8 cellular contexts compared by ENCODE assay signal in the genomic region with DNA sequence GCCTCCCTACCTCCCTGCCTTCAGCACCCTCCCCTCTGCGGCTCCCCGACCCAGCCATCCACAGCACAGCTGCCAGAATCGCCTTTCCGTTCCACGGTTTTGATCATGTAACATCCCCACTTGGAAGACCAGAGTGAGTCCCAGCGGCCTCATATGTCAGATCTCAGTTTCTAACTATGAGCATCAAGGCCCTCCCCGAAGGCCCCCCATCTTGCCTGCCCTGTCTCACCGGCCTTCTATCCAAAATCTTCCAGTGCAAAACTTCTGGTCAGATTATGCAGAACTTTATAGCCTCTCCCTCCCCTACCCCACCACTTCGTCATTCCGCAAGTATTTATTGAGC. TPM values are rescaled to one million over a fixed set of nuclear protein-coding genes. Genes with fewer than 3 reads are reported as not detected.
DNase-seq lines count a peak whose midpoint lies in the region; ATAC-seq and TF ChIP-seq lines count a peak whose summit lies in the region.

No MANE protein-coding gene starts in this region.

- no peaks in the 10 kb centered on the region for H3K9me3 ChIP-seq in ES-I3 (ENCODE audit: control insufficient read depth, insufficient read depth, low read length)
- no peaks in the 10 kb centered on the region for H3K9me3 ChIP-seq in esophagus muscularis mucosa
- H3K9me3 ChIP-seq in psoas muscle, result no peaks in the 10 kb centered on the region

- peak overlapping the region; percentile 48 to 59 (median 56) for H3K4me3 ChIP-seq in esophagus muscularis mucosa
- H3K4me3 ChIP-seq in psoas muscle, result peak overlapping the region; percentile 63

- H3K27ac ChIP-seq in esophagus muscularis mucosa (replicated peaks in 1 of 4) (peak overlapping the region; percentile 91 to 94 (median 91)), psoas muscle (peak overlapping the region; percentile 73)

- H3K9ac ChIP-seq in ES-I3 (ENCODE audit: low read depth, low read length), result peak overlapping the region; percentile 64; the same call in 1 of the 2 replicates

- WGBS in esophagus muscularis mucosa, result 19% methylated on average over 7 of the region's 10 CpGs
- WGBS in psoas muscle, 3 donors, result 17 to 25% (median 20%) methylated on average over 10 of the region's 10 CpGs

- TF ChIP-seq CTCF in esophagus muscularis mucosa (IDR thresholded peaks at IDR 0.05) (no peak), psoas muscle (IDR thresholded peaks at IDR 0.05) (no peak), GM13976 (IDR thresholded peaks at IDR 0.05; ENCODE audit: borderline replicate concordance, control extremely low read depth, extremely low read depth, insufficient read depth, missing control alignments) (no peak)

- no peak for ATAC-seq in psoas muscle
- ATAC-seq in GM21529 (IDR thresholded peaks at IDR 0.05; ENCODE audit: unreplicated experiment), result no peak
- ATAC-seq in GM18498 (IDR thresholded peaks at IDR 0.05; ENCODE audit: unreplicated experiment), result no peak

- H3K36me3 ChIP-seq in ES-I3 (ENCODE audit: insufficient read depth, low read length) (no peaks in the 10 kb centered on the region), esophagus muscularis mucosa (no peaks in the 10 kb centered on the region), psoas muscle (ENCODE audit: insufficient read depth in 1 of 2, low read depth in 1 of 2) (no peaks in the 10 kb centered on the region)

- H3K4me1 ChIP-seq in ES-I3 (ENCODE audit: insufficient read depth, low read length), result no peaks in the 10 kb centered on the region; the same call in 1 of the 2 replicates
- H3K4me1 ChIP-seq in esophagus muscularis mucosa, result peaks cover 15 to 23% (median 21%) of the 10 kb centered on the region in 4 donors
- H3K4me1 ChIP-seq in psoas muscle, result peaks cover 10% of the 10 kb centered on the region

- H3K27me3 ChIP-seq in esophagus muscularis mucosa (no peaks in the 10 kb centered on the region), psoas muscle (ENCODE audit: insufficient read depth in 3 of 3, low read length in 2 of 3) (peaks cover 0 to 5% (median 0%) of the 10 kb centered on the region in 3 donors)

- in situ Hi-C loops in GM13976 (cut with MboI; ENCODE audit: low sequenced_read_pairs, unreplicated experiment), result no loop called here

- DNase-seq in M059J (ENCODE audit: low read depth), result peak; percentile 35
- no peak for DNase-seq in esophagus muscularis mucosa (ENCODE audit: extremely low spot score)
- DNase-seq in psoas muscle, result no peak
- DNase-seq in 8988T, result no peak
- DNase-seq in GM13976 (ENCODE audit: low spot score), result no peak

- TF ChIP-seq POLR2A in esophagus muscularis mucosa (IDR thresholded peaks at IDR 0.05; ENCODE audit: low read depth), result no peak

- no peak for TF ChIP-seq EP300 in esophagus muscularis mucosa (IDR thresholded peaks at IDR 0.05)

- intact Hi-C loops in esophagus muscularis mucosa (cut with DNase I), result no loop called here
- intact Hi-C loops in psoas muscle (cut with DNase I), result no loop called here

RNA-seq across cellular contexts. Expression of gene LMX1A, which starts 20.3 kb away (rescaled TPM):
- not detected in 2 replicates for total RNA-seq in M059J (2014; rRNA removed; shearing (Covaris generic))
- total RNA-seq in esophagus muscularis mucosa (under 1 TPM in 3 of 4 donors, not detected in 1; 0.32 to 0.98 (median 0.33) TPM), psoas muscle (under 1 TPM in 2 of 4 donors, not detected in 2; 0.25 to 0.36 TPM)
- under 1 TPM in 2 of 3 donors, not detected in 1; 0.04 to 0.07 TPM for polyA plus RNA-seq in psoas muscle
